ENCODE assay signal across 8 cellular contexts in the genomic region with DNA sequence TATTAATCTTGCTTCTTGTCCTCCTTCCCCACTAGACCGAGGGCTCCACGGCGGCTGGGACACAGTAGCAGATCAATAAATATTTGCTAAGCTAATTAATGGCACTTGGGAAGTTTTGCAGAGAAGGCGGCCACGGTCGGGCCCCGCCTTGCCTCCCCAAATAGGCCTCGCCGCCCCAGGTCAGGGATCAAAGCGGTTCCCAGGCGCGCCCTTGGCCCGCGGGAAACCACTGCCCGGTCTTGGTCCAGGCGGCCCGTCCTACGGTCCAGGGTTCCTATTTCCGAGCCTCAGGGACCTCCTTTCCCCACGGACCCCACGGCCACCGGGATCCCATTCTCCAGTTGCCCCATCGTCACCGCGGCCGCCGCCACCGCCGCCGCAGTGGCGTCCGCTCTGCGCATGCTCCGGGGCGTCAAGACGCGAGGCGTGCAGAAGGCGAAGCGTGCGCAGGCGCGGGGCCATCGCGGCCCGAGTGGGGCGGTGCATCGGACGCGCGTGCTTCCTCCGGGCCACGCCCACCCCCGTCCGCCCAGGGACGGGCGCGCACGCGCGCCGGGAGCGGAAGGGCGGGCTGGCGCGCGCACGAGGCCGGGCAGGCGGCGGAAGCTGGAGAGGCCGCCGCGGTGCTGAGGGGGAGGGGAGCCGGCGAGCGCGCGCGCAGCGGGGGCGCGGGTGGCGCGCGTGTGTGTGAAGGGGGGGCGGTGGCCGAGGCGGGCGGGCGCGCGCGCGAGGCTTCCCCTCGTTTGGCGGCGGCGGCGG. TPM values are rescaled to one million over a fixed set of nuclear protein-coding genes. Genes with fewer than 3 reads are reported as not detected.
A peak's percentile ranks its signal among the peaks of the same experiment; 100 is the strongest.
DNase-seq lines count a peak whose midpoint lies in the region; ATAC-seq, FAIRE-seq and TF ChIP-seq lines count a peak whose summit lies in the region.

A gene (plus strand): TSS at position 717 of the 759 bp plus-strand sequence. CDS start 23,122 bp downstream, outside the sequence.

- H3K27ac Mint-ChIP-seq in natural killer cell treated with Interleukin-12 subunit alpha and Interleukin-12 subunit beta and Interleukin-15 and Interleukin-18, amount 100 ng/mL, for 72 hours: peak within 1 kb of the TSS; percentile 81 to 88

- H3K36me3 Mint-ChIP-seq in natural killer cell treated with Interleukin-12 subunit alpha and Interleukin-12 subunit beta and Interleukin-15 and Interleukin-18, amount 100 ng/mL, for 72 hours: no peaks in the 10 kb centered on the region

- no peaks in the 10 kb centered on the region for H3K27me3 Mint-ChIP-seq in natural killer cell treated with Interleukin-12 subunit alpha and Interleukin-12 subunit beta and Interleukin-15 and Interleukin-18, amount 100 ng/mL, for 72 hours

- H3K27me3 ChIP-seq in MG63: no peaks in the 10 kb centered on the region

- DNase-seq in EH (ENCODE audit: low read depth): peak; percentile 96
- DNase-seq in H54 (ENCODE audit: insufficient read length, low spot score): peak; percentile 97
- peak; percentile 97 for DNase-seq in MG63
- DNase-seq in SHP77 (lab: John Stamatoyannopoulos, UW): peak; percentile 87 to 92
- peak; percentile 97 for DNase-seq in activated effector memory CD4-positive, alpha-beta T cell treated with Interleukin-2 at 50 U/mL for 16 hours
- peak; percentile 98 for DNase-seq in fibroblast of pulmonary artery (ENCODE audit: low read depth)
- DNase-seq in natural killer cell treated with Interleukin-12 subunit alpha and Interleukin-12 subunit beta and Interleukin-15 and Interleukin-18, amount 100 ng/mL, for 72 hours (ENCODE audit: low spot score): peak; percentile 99
- DNase-seq in stimulated activated naive CD4-positive, alpha-beta T cell treated with Interleukin-2 at 50 U/mL for 16 hours (lab: John Stamatoyannopoulos, UW): peak; percentile 94

- peak; percentile 92 for TF ChIP-seq POLR2A in H54 (IDR thresholded peaks at IDR 0.05; ENCODE audit: low read depth, low read length)

- ATAC-seq in natural killer cell treated with Interleukin-12 subunit alpha and Interleukin-12 subunit beta and Interleukin-15 and Interleukin-18, amount 100 ng/mL, for 72 hours: peak; percentile 94 to 95

- no peak for TF ChIP-seq CTCF in fibroblast of pulmonary artery (IDR thresholded peaks at IDR 0.05; ENCODE audit: low read length, missing control alignments)

- H3K36me3 ChIP-seq in MG63: peaks cover 36% of the 10 kb centered on the region

- no peaks in the 10 kb centered on the region for H3K9me3 Mint-ChIP-seq in natural killer cell treated with Interleukin-12 subunit alpha and Interleukin-12 subunit beta and Interleukin-15 and Interleukin-18, amount 100 ng/mL, for 72 hours

- H3K4me3 ChIP-seq in MG63: peak within 1 kb of the TSS; percentile 99
- H3K4me3 ChIP-seq in fibroblast of pulmonary artery (replicated peaks; ENCODE audit: low read depth, low read length): peak within 1 kb of the TSS; percentile 78

- H3K4me3 Mint-ChIP-seq in natural killer cell treated with Interleukin-12 subunit alpha and Interleukin-12 subunit beta and Interleukin-15 and Interleukin-18, amount 100 ng/mL, for 72 hours: peak within 1 kb of the TSS; percentile 87

- no peaks in the 10 kb centered on the region for H3K9me3 ChIP-seq in MG63

- H3K4me1 Mint-ChIP-seq in natural killer cell treated with Interleukin-12 subunit alpha and Interleukin-12 subunit beta and Interleukin-15 and Interleukin-18, amount 100 ng/mL, for 72 hours (ENCODE audit: low read depth in 2 of 2): peaks cover 24 to 32% of the 10 kb centered on the region in 2 donors

- no peak for FAIRE-seq in H54 (lab: Jason Lieb, UNC)

RNA-seq across cellular contexts. Expression of the gene that starts here (rescaled TPM):
- total RNA-seq in MG63 (2014; rRNA removed; shearing (Covaris generic); ENCODE audit: low replicate concordance): 133 and 134 TPM in 2 replicates
- 100 to 1,000 TPM; 118 to 175 TPM for total RNA-seq in natural killer cell treated with Interleukin-12 subunit alpha and Interleukin-12 subunit beta and Interleukin-15 and Interleukin-18, amount 100 ng/mL, for 72 hours

Comparison
In these comparisons a context has a peak if more than half of its experiments do, and no peak if none do; other contexts are left out.
1. Peak in every context shown above with its lines: DNase-seq, ATAC-seq and H3K4me3 ChIP-seq.